In the genomic region with DNA sequence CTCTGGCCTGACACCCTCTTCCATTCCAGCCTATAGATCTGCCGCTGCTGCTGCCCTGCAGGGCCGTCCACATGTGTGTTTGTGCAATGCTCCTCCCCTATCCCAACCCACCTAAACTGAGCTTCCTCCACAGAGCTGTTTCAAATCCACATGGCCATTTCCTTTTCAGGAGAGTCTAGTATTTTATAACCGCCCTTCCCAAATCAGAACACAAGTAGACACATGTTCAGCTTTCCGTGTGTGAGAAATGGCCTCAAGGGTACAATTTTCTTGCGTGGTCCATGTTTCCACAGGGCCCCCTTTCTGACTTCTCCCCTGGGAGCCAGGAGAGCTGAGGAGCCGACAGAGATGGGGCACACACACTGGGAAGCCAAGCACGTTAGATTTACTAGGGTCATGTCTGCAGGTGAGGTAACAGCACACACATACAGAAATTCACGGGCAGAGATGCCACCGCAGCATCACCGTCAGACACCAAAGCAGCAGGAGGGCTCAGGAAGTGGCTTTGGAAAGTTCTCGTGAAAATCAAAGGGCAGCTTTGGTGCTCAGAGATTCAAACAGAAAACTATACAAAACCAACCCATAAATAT, we compare ENCODE assay signal across 1 cellular context.
TF ChIP-seq lines count a peak whose summit lies in the region.

No MANE protein-coding gene starts in this region.

TF ChIP-seq in GM23338, 12 proteins besides CTCF, POLR2A, EP300 and RAD21 (continued from another document):
- TF ChIP-seq, protein P1, sequence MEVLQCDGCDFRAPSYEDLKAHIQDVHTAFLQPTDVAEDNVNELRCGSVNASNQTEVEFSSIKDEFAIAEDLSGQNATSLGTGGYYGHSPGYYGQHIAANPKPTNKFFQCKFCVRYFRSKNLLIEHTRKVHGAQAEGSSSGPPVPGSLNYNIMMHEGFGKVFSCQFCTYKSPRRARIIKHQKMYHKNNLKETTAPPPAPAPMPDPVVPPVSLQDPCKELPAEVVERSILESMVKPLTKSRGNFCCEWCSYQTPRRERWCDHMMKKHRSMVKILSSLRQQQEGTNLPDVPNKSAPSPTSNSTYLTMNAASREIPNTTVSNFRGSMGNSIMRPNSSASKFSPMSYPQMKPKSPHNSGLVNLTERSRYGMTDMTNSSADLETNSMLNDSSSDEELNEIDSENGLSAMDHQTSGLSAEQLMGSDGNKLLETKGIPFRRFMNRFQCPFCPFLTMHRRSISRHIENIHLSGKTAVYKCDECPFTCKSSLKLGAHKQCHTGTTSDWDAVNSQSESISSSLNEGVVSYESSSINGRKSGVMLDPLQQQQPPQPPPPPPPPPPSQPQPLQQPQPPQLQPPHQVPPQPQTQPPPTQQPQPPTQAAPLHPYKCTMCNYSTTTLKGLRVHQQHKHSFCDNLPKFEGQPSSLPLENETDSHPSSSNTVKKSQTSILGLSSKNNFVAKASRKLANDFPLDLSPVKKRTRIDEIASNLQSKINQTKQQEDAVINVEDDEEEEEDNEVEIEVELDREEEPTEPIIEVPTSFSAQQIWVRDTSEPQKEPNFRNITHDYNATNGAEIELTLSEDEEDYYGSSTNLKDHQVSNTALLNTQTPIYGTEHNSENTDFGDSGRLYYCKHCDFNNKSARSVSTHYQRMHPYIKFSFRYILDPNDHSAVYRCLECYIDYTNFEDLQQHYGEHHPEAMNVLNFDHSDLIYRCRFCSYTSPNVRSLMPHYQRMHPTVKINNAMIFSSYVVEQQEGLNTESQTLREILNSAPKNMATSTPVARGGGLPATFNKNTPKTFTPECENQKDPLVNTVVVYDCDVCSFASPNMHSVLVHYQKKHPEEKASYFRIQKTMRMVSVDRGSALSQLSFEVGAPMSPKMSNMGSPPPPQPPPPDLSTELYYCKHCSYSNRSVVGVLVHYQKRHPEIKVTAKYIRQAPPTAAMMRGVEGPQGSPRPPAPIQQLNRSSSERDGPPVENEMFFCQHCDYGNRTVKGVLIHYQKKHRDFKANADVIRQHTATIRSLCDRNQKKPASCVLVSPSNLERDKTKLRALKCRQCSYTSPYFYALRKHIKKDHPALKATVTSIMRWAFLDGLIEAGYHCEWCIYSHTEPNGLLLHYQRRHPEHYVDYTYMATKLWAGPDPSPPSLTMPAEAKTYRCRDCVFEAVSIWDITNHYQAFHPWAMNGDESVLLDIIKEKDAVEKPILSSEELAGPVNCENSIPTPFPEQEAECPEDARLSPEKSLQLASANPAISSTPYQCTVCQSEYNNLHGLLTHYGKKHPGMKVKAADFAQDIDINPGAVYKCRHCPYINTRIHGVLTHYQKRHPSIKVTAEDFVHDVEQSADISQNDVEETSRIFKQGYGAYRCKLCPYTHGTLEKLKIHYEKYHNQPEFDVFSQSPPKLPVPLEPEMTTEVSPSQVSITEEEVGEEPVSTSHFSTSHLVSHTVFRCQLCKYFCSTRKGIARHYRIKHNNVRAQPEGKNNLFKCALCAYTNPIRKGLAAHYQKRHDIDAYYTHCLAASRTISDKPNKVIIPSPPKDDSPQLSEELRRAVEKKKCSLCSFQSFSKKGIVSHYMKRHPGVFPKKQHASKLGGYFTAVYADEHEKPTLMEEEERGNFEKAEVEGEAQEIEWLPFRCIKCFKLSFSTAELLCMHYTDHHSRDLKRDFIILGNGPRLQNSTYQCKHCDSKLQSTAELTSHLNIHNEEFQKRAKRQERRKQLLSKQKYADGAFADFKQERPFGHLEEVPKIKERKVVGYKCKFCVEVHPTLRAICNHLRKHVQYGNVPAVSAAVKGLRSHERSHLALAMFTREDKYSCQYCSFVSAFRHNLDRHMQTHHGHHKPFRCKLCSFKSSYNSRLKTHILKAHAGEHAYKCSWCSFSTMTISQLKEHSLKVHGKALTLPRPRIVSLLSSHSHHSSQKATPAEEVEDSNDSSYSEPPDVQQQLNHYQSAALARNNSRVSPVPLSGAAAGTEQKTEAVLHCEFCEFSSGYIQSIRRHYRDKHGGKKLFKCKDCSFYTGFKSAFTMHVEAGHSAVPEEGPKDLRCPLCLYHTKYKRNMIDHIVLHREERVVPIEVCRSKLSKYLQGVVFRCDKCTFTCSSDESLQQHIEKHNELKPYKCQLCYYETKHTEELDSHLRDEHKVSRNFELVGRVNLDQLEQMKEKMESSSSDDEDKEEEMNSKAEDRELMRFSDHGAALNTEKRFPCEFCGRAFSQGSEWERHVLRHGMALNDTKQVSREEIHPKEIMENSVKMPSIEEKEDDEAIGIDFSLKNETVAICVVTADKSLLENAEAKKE (CRISPR knock-in tag; IDR thresholded peaks at IDR 0.05) = no peak
- no peak for TF ChIP-seq REST (IDR thresholded peaks at IDR 0.05; ENCODE audit: unreplicated experiment)
- no peak for TF ChIP-seq EZH2 (IDR thresholded peaks at IDR 0.05; ENCODE audit: low read depth, unreplicated experiment)
- TF ChIP-seq POLR2AphosphoS5 (IDR thresholded peaks at IDR 0.05; ENCODE audit: low read depth) = no peak; the same call in 1 of the 2 replicates
TF ChIP-seq in GM23338: peak in this region for 0.
